ENCODE assay signal across 8 cellular contexts in genomic region chr15:74616020-74616939, GRCh38.
DNase-seq lines count a peak whose midpoint lies in the region; TF ChIP-seq lines count a peak whose summit lies in the region.

No MANE protein-coding gene starts in this region.

- DNase-seq in HuH-7.5 (ENCODE audit: low spot score) (peak; percentile 76), UCSD-AML1 (lab: John Stamatoyannopoulos, UW; ENCODE audit: unreplicated experiment) (peak; percentile 64), T47D (ENCODE audit: low read depth in 1 of 2, low spot score in 1 of 2) (peak; percentile 54 to 84), islet precursor cell (peak; percentile 68), GOT3 (lab: John Stamatoyannopoulos, UW) (no peak), NCI-H128 (lab: John Stamatoyannopoulos, UW; ENCODE audit: unreplicated experiment) (no peak)
- DNase-seq in stimulated activated CD4-positive, alpha-beta T cell treated with anti-CD3 and anti-CD28 coated beads, Interleukin-12 subunit alpha, Interleukin-12 subunit beta, amount 100 ng/mL, for 48 hours (ENCODE audit: low read depth in 2 of 3, low spot score in 1 of 3), result peak; percentile 28 to 51 (median 40)

- in situ Hi-C loops in T47D (cut with HindIII; ENCODE audit: low pct_unique_long_range_greater_than_20kb, low sequenced_read_pairs), result no loop called here

- peak; percentile 33 for TF ChIP-seq POLR2A in GM15510 (IDR thresholded peaks at IDR 0.05; ENCODE audit: borderline replicate concordance, extremely low read depth, insufficient read length)

Comparison
In these comparisons a context has a peak if more than half of its experiments do, and no peak if none do; other contexts are left out.
1. DNase-seq: peak in HuH-7.5 (single experiment), UCSD-AML1 (single experiment), T47D (2 of 2), islet precursor cell (single experiment) and stimulated activated CD4-positive, alpha-beta T cell treated with anti-CD3 and anti-CD28 coated beads, Interleukin-12 subunit alpha, Interleukin-12 subunit beta, amount 100 ng/mL, for 48 hours (3 of 3); none in GOT3 (single experiment) and NCI-H128 (single experiment).